In the genomic region with DNA sequence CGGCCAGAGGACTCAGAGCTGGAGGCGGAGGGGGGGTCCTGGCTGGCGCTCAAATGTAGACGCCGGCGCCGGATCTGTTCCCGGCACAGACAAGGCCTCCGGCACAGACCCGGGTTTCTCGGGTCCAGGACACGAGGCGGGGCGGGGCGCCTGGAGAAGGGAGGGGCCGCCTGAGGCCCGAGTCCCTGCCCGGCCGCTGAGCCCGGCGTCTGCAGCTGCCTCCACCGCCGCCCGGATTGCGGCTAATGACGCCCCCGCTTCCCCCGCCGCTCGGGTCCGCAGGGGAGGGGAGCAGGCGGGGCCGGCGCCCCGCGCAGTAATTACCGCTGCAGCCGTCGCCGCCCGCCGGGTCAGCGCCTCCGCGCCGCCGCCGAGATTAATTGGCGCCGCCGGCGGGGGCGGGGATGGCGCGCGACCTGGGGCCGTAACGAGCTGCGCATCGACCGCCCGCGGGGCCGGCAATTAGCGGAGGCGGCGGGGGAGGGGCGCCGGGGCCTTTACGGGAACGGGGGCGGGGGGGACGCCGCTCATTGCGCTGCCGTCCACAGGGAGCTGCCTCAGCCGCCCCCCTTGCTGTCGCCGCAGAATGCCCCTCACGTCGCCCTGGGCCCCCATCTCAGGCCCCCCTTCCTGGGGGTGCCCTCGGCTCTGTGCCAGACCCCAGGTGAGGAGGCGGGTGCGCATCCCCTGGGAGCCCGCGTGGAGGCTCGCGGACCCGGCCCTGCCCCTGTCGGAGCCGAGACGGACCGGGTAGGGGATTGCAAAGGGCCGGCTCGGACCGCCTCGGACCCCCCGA, we compare ENCODE assay signal across 8 cellular contexts. TPM values are rescaled to one million over a fixed set of nuclear protein-coding genes. Genes with fewer than 3 reads are reported as not detected.
DNase-seq lines count a peak whose midpoint lies in the region; ATAC-seq, FAIRE-seq and TF ChIP-seq lines count a peak whose summit lies in the region.

No MANE protein-coding gene starts in this region.

- H4K20me1 ChIP-seq in KMS-11 (ENCODE audit: insufficient read depth) (no peaks in the 10 kb centered on the region; the same call in 1 of the 2 replicates), endothelial cell of umbilical vein (replicated peaks; ENCODE audit: control insufficient read depth, extremely low read depth, insufficient read depth, low read length) (no peaks in the 10 kb centered on the region)

- H3K4me3 ChIP-seq in KMS-11 (IDR thresholded peaks at IDR 0.05; ENCODE audit: insufficient read depth, low read depth, low read length) = peak overlapping the region; percentile 78
- no peak overlapping the region for H3K4me3 ChIP-seq in endothelial cell of umbilical vein (replicated peaks in 1 of 3; ENCODE audit: insufficient read depth in 1 of 3, low read depth in 1 of 3, low read length in 3 of 3)
- H3K4me3 ChIP-seq in mucosa of descending colon = no peak overlapping the region

- dilution Hi-C loops in endothelial cell of umbilical vein (cut with MboI; ENCODE audit: extremely low pct_ligation_motif_present, low sequenced_read_pairs) = no loop called here

- no peak for TF ChIP-seq POLR2A in endothelial cell of umbilical vein (IDR thresholded peaks at IDR 0.05; ENCODE audit: low read depth, low read length)

- no peak overlapping the region for H3K27ac ChIP-seq in KMS-11
- H3K27ac ChIP-seq in endothelial cell of umbilical vein (ENCODE audit: insufficient read depth, low read depth, low read length) = no peak overlapping the region

- intact Hi-C loops in endothelial cell of umbilical vein (cut with micrococcal nuclease) = loop anchor here (2.0 kb wide), 1 partner anchor 19 kb away; a partner anchor contains a TSS
- intact Hi-C loops in mucosa of descending colon (cut with DNase I, micrococcal nuclease) = no loop called here

- H3K9me1 ChIP-seq in endothelial cell of umbilical vein (replicated peaks; ENCODE audit: control insufficient read depth, extremely low read depth, insufficient read depth, low read length) = no peaks in the 10 kb centered on the region

- CTCF ChIA-PET in endothelial cell of umbilical vein (lab: Charles Lee) = interaction anchor here (0.6 to 3.2 kb wide), 8 partner anchors 8 to 72 kb away, joined by 3 to 14 read pairs (median 3); a partner anchor contains a TSS

- H3K9ac ChIP-seq in KMS-11 (peak overlapping the region; percentile 29; the same call in 1 of the 2 replicates), endothelial cell of umbilical vein (replicated peaks; ENCODE audit: extremely low read depth, insufficient read depth, low read length) (no peak overlapping the region)

- H3K79me2 ChIP-seq in KMS-11 (ENCODE audit: insufficient read depth, low read depth) (no peaks in the 10 kb centered on the region), endothelial cell of umbilical vein (ENCODE audit: control insufficient read depth, insufficient read depth, low read length) (no peaks in the 10 kb centered on the region)

- DNase-seq in DMS 273 treated with DMSO at 0.1 percent for 48 hours (lab: John Stamatoyannopoulos, UW) = peak; percentile 76
- DNase-seq in SK-N-DZ (ENCODE audit: low spot score) = peak; percentile 84
- peak; percentile 16 for DNase-seq in endothelial cell of umbilical vein (ENCODE audit: low read depth, low spot score)
- peak; percentile 68 to 81 (median 77) for DNase-seq in mucosa of descending colon
- DNase-seq in central memory CD4-positive, alpha-beta T cell = no peak

- ATAC-seq in mucosa of descending colon = peak; percentile 56
- ATAC-seq in HG02610 (IDR thresholded peaks at IDR 0.05; ENCODE audit: unreplicated experiment) = no peak
- ATAC-seq in GM18511 (IDR thresholded peaks at IDR 0.05; ENCODE audit: unreplicated experiment) = no peak

- H3K9me3 ChIP-seq in endothelial cell of umbilical vein (replicated peaks; ENCODE audit: control insufficient read depth, insufficient read depth, low read length) (no peaks in the 10 kb centered on the region), mucosa of descending colon (no peaks in the 10 kb centered on the region)

- peak overlapping the region; percentile 91 for H3K4me2 ChIP-seq in KMS-11
- peak overlapping the region; percentile 14 for H3K4me2 ChIP-seq in endothelial cell of umbilical vein (ENCODE audit: insufficient read depth, low read length)

- POLR2A ChIA-PET in endothelial cell of umbilical vein (lab: Charles Lee) = no interaction called here

- H3K4me1 ChIP-seq in KMS-11 (ENCODE audit: low read depth, poor library complexity, severe bottlenecking) = peaks cover 74% of the 10 kb centered on the region
- peaks cover 12% of the 10 kb centered on the region for H3K4me1 ChIP-seq in endothelial cell of umbilical vein (ENCODE audit: control insufficient read depth, extremely low read depth, insufficient read depth, low read length)
- H3K4me1 ChIP-seq in mucosa of descending colon (ENCODE audit: low read depth) = peaks cover 37% of the 10 kb centered on the region

- peak overlapping the region; percentile 48 for H2AFZ ChIP-seq in KMS-11 (ENCODE audit: low read depth)
- no peak overlapping the region for H2AFZ ChIP-seq in endothelial cell of umbilical vein (ENCODE audit: low read depth, low read length)

- H3K27me3 ChIP-seq in KMS-11 (ENCODE audit: insufficient read depth, low read depth) = peaks cover 51% of the 10 kb centered on the region
- peaks cover 7 to 29% of the 10 kb centered on the region in 2 experiments for H3K27me3 ChIP-seq in endothelial cell of umbilical vein (ENCODE audit: control insufficient read depth in 2 of 2, insufficient read depth in 2 of 2, low read length in 2 of 2)

- no TSS peak for BruUV-seq in endothelial cell of umbilical vein (replicated peaks; lab: Mats Ljungman, UMichigan)

- no peaks in the 10 kb centered on the region for H3K36me3 ChIP-seq in KMS-11 (ENCODE audit: insufficient read depth)
- peaks cover 0 to 9% of the 10 kb centered on the region in 2 experiments for H3K36me3 ChIP-seq in endothelial cell of umbilical vein (ENCODE audit: control insufficient read depth in 2 of 2, extremely low read depth in 1 of 2, insufficient read depth in 2 of 2, low read length in 2 of 2)
- no peaks in the 10 kb centered on the region for H3K36me3 ChIP-seq in mucosa of descending colon (ENCODE audit: low read depth)

- FAIRE-seq in endothelial cell of umbilical vein (lab: Jason Lieb, UNC) = no peak

- TF ChIP-seq CTCF in KMS-11 (conservative IDR thresholded peaks at IDR 0.05; ENCODE audit: low read depth, low read length) (no peak), endothelial cell of umbilical vein (IDR thresholded peaks at IDR 0.05; ENCODE audit: extremely low read depth in 1 of 2, insufficient read depth in 1 of 2, low read depth in 1 of 2, low read length in 2 of 2) (no peak), mucosa of descending colon (IDR thresholded peaks at IDR 0.05) (no peak)

RNA-seq across cellular contexts. Expression of a gene that starts 17.3 kb away (rescaled TPM):
- polyA plus RNA-seq in SK-N-DZ (2014; cell fraction: cytosol; rRNA removed) = 118 and 119 TPM in 2 replicates
- polyA plus RNA-seq in SK-N-DZ (2014; cell fraction: nucleus; rRNA removed) = 98.3 and 122 TPM in 2 replicates
- 87.9 and 88.6 TPM in 2 replicates for total RNA-seq in endothelial cell of umbilical vein
- polyA plus RNA-seq in endothelial cell of umbilical vein = 50.7 and 55.3 TPM in 2 replicates
- polyA plus RNA-seq in endothelial cell of umbilical vein (2011; cell fraction: cytosol; rRNA removed) = 46.6 and 47.6 TPM in 2 replicates
- 70.2 and 76.7 TPM in 2 replicates for polyA plus RNA-seq in endothelial cell of umbilical vein (2011; cell fraction: nucleus; rRNA removed)
- polyA plus RNA-seq in endothelial cell of umbilical vein (2012) = 51.8 and 64.1 TPM in 2 replicates
- polyA minus RNA-seq in endothelial cell of umbilical vein = 44.7 and 56.9 TPM in 2 replicates
- 112 TPM for polyA minus RNA-seq in endothelial cell of umbilical vein (2011; cell fraction: cytosol; rRNA and poly(A)+ RNA removed)
- 16.9 and 22.7 TPM in 2 replicates for polyA minus RNA-seq in endothelial cell of umbilical vein (2011; cell fraction: nucleus; rRNA and poly(A)+ RNA removed)
- 10 to 100 TPM; 47.3 to 56.2 (median 54.6) TPM for total RNA-seq in mucosa of descending colon

RNA-seq across cellular contexts. Expression of a gene that starts 18.1 kb away (rescaled TPM):
- 123 and 149 TPM in 2 replicates for polyA plus RNA-seq in SK-N-DZ (2014; cell fraction: cytosol; rRNA removed)
- polyA plus RNA-seq in SK-N-DZ (2014; cell fraction: nucleus; rRNA removed) = 494 and 564 TPM in 2 replicates
- not detected in 2 replicates for total RNA-seq in endothelial cell of umbilical vein
- polyA plus RNA-seq in endothelial cell of umbilical vein = 0.08 TPM in 1 of 2 replicates, not detected in the other
- 0.13 TPM in 1 of 2 replicates, not detected in the other for polyA plus RNA-seq in endothelial cell of umbilical vein (2011; cell fraction: cytosol; rRNA removed)
- polyA plus RNA-seq in endothelial cell of umbilical vein (2011; cell fraction: nucleus; rRNA removed) = 0.07 TPM in 1 of 2 replicates, not detected in the other
- polyA plus RNA-seq in endothelial cell of umbilical vein (2012) = not detected in 2 replicates
- polyA minus RNA-seq in endothelial cell of umbilical vein = not detected in 2 replicates
- polyA minus RNA-seq in endothelial cell of umbilical vein (2011; cell fraction: cytosol; rRNA and poly(A)+ RNA removed) = 73.0 TPM
- polyA minus RNA-seq in endothelial cell of umbilical vein (2011; cell fraction: nucleus; rRNA and poly(A)+ RNA removed) = 0.67 and 0.72 TPM in 2 replicates
- total RNA-seq in mucosa of descending colon = 1 to 10 TPM; 2.2 to 4.3 (median 2.7) TPM

RNA-seq across cellular contexts. Expression of a gene that starts 18.6 kb away (rescaled TPM):
- 17.9 and 35.0 TPM in 2 replicates for polyA plus RNA-seq in SK-N-DZ (2014; cell fraction: cytosol; rRNA removed)
- 656 and 724 TPM in 2 replicates for polyA plus RNA-seq in SK-N-DZ (2014; cell fraction: nucleus; rRNA removed)
- total RNA-seq in endothelial cell of umbilical vein = 28.6 and 30.1 TPM in 2 replicates
- 27.0 and 39.9 TPM in 2 replicates for polyA plus RNA-seq in endothelial cell of umbilical vein
- 4.6 and 7.5 TPM in 2 replicates for polyA plus RNA-seq in endothelial cell of umbilical vein (2011; cell fraction: cytosol; rRNA removed)
- 234 and 278 TPM in 2 replicates for polyA plus RNA-seq in endothelial cell of umbilical vein (2011; cell fraction: nucleus; rRNA removed)
- polyA plus RNA-seq in endothelial cell of umbilical vein (2012) = 13.4 and 19.9 TPM in 2 replicates
- 5.7 and 14.3 TPM in 2 replicates for polyA minus RNA-seq in endothelial cell of umbilical vein
- 7.4 TPM for polyA minus RNA-seq in endothelial cell of umbilical vein (2011; cell fraction: cytosol; rRNA and poly(A)+ RNA removed)
- 21.7 and 35.5 TPM in 2 replicates for polyA minus RNA-seq in endothelial cell of umbilical vein (2011; cell fraction: nucleus; rRNA and poly(A)+ RNA removed)
- total RNA-seq in mucosa of descending colon = 10 to 100 TPM in 2 of 3 donors, 1 to 10 TPM in 1; 9.0 to 14.7 (median 11.0) TPM

RNA-seq across cellular contexts. Expression of a gene that starts 24.5 kb away (rescaled TPM):
- polyA plus RNA-seq in SK-N-DZ (2014; cell fraction: cytosol; rRNA removed) = 0.06 TPM in 1 of 2 replicates, not detected in the other
- polyA plus RNA-seq in SK-N-DZ (2014; cell fraction: nucleus; rRNA removed) = 0.08 and 0.60 TPM in 2 replicates
- total RNA-seq in endothelial cell of umbilical vein (0.48 and 0.88 TPM in 2 replicates), mucosa of descending colon (under 1 TPM; 0.23 to 0.99 (median 0.32) TPM)
- 0.29 and 0.35 TPM in 2 replicates for polyA plus RNA-seq in endothelial cell of umbilical vein
- polyA plus RNA-seq in endothelial cell of umbilical vein (2011; cell fraction: cytosol; rRNA removed) = 0.13 and 0.14 TPM in 2 replicates
- polyA plus RNA-seq in endothelial cell of umbilical vein (2011; cell fraction: nucleus; rRNA removed) = 1.0 and 1.3 TPM in 2 replicates
- polyA plus RNA-seq in endothelial cell of umbilical vein (2012) = 0.72 and 1.6 TPM in 2 replicates
- polyA minus RNA-seq in endothelial cell of umbilical vein = 0.27 TPM in 1 of 2 replicates, not detected in the other
- 0.51 TPM for polyA minus RNA-seq in endothelial cell of umbilical vein (2011; cell fraction: cytosol; rRNA and poly(A)+ RNA removed)
- 0.48 TPM in 1 of 2 replicates, not detected in the other for polyA minus RNA-seq in endothelial cell of umbilical vein (2011; cell fraction: nucleus; rRNA and poly(A)+ RNA removed)

RNA-seq across cellular contexts. Expression of a gene that starts 40.1 kb away (rescaled TPM):
- 0.35 TPM in 1 of 2 replicates, not detected in the other for polyA plus RNA-seq in SK-N-DZ (2014; cell fraction: cytosol; rRNA removed)
- polyA plus RNA-seq in SK-N-DZ (2014; cell fraction: nucleus; rRNA removed) = 0.62 TPM in 1 of 2 replicates, not detected in the other
- total RNA-seq in endothelial cell of umbilical vein (not detected in 2 replicates), mucosa of descending colon (under 1 TPM in 1 of 3 donors, not detected in 2; 0.24 TPM)
- polyA plus RNA-seq in endothelial cell of umbilical vein = not detected in 2 replicates
- polyA plus RNA-seq in endothelial cell of umbilical vein (2011; cell fraction: cytosol; rRNA removed) = not detected in 2 replicates
- polyA plus RNA-seq in endothelial cell of umbilical vein (2011; cell fraction: nucleus; rRNA removed) = not detected in 2 replicates
- polyA plus RNA-seq in endothelial cell of umbilical vein (2012) = 0.46 and 0.52 TPM in 2 replicates
- polyA minus RNA-seq in endothelial cell of umbilical vein = 0.13 TPM in 1 of 2 replicates, not detected in the other
- polyA minus RNA-seq in endothelial cell of umbilical vein (2011; cell fraction: cytosol; rRNA and poly(A)+ RNA removed) = not detected
- not detected in 2 replicates for polyA minus RNA-seq in endothelial cell of umbilical vein (2011; cell fraction: nucleus; rRNA and poly(A)+ RNA removed)
